ENCODE assay signal across 27 cellular contexts in the genomic region with DNA sequence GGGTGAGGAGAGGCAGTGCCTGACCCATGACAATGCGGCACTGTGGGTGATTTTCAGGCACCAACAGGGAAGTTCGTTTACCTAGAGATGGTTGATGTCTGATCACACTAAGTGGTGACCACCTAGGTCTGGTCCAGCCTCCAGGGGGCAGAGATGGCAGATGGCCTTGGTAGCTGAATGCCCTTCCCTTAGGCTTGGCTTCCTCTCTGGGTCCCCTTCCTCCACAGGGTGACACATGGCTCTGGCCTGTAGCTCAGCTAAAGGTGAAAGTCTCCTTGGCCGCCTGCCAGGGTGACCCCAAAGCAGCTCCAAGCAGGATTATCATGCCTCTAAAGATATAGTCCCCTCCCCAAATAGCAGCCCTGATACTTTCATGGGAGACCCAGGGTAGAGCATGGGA. TPM values are rescaled to one million over a fixed set of nuclear protein-coding genes. Genes with fewer than 3 reads are reported as not detected.
A peak's percentile ranks its signal among the peaks of the same experiment; 100 is the strongest.
DNase-seq lines count a peak whose midpoint lies in the region; ATAC-seq and TF ChIP-seq lines count a peak whose summit lies in the region.
"Had no signal": no experiment of that assay in that cellular context is flagged by ENCODE, and none has a peak within 500 bp of the region (broad histone marks: within the 10 kb centered on the region; RNA-seq: fewer than 3 reads in every experiment).

No MANE protein-coding gene starts in this region.

- H3K27me3 ChIP-seq in H7 (ENCODE audit: control insufficient read depth, insufficient read depth, low read length): no peaks in the 10 kb centered on the region
- H3K27me3 ChIP-seq in RWPE2 (ENCODE audit: insufficient read depth, poor library complexity, severe bottlenecking): no peaks in the 10 kb centered on the region
- H3K27me3 ChIP-seq in spleen (replicated peaks in 1 of 7): peaks cover 0 to 23% (median 6%) of the 10 kb centered on the region in 7 donors
- H3K27me3 ChIP-seq: Peyer's patch had no signal

- no peaks in the 10 kb centered on the region for H3K9me3 ChIP-seq in RWPE2 (ENCODE audit: severe bottlenecking)
- no peaks in the 10 kb centered on the region for H3K9me3 ChIP-seq in spleen
- H3K9me3 ChIP-seq: Peyer's patch had no signal

- 60 to 88% (median 83%) methylated on average over 3 of the region's 3 CpGs for WGBS in spleen, 5 donors

- ATAC-seq in RWPE2 (ENCODE audit: low read depth): no peak
- no peak for ATAC-seq in HG03280 (IDR thresholded peaks at IDR 0.05; ENCODE audit: unreplicated experiment)
- no peak for ATAC-seq in GM21825 (IDR thresholded peaks at IDR 0.05; ENCODE audit: unreplicated experiment)
- ATAC-seq: activated naive CD8-positive, alpha-beta T cell treated with anti-CD3 and anti-CD28 coated beads, Interleukin-2, amount 50 U/mL, for 24 hours; CD8-positive, alpha-beta T cell; left lobe of liver; naive thymus-derived CD4-positive, alpha-beta T cell; stimulated activated naive CD8-positive, alpha-beta T cell treated with anti-CD3 and anti-CD28 coated beads, Interleukin-15, Interleukin-2, amounts not matched to agents 100 U/mL and 50 U/mL, for 24 hours had no signal

- TF ChIP-seq POLR2A in spleen (IDR thresholded peaks at IDR 0.05): no peak

- no peak overlapping the region for H3K4me3 ChIP-seq in AG10803 (ENCODE audit: low read length)
- no peak overlapping the region for H3K4me3 ChIP-seq in H7 (ENCODE audit: insufficient read depth, low read depth, low read length)
- H3K4me3 ChIP-seq in RWPE2 (ENCODE audit: severe bottlenecking): no peak overlapping the region
- H3K4me3 ChIP-seq in fibroblast of pulmonary artery (replicated peaks; ENCODE audit: low read depth, low read length): no peak overlapping the region
- no peak overlapping the region for H3K4me3 ChIP-seq in spleen
- H3K4me3 ChIP-seq: coronary artery, Peyer's patch had no signal

- H3K36me3 ChIP-seq in H7 (replicated peaks; ENCODE audit: control insufficient read depth, insufficient read depth, low read length) (no peaks in the 10 kb centered on the region), RWPE2 (ENCODE audit: low read depth) (no peaks in the 10 kb centered on the region), spleen (no peaks in the 10 kb centered on the region)
- H3K36me3 ChIP-seq: Peyer's patch had no signal

- no peak overlapping the region for H3K27ac ChIP-seq in RWPE2 (ENCODE audit: poor library complexity, severe bottlenecking)
- no peak overlapping the region for H3K27ac ChIP-seq in spleen
- H3K27ac ChIP-seq: coronary artery, Peyer's patch had no signal

- H3K4me1 ChIP-seq in RWPE2 (ENCODE audit: insufficient read depth, poor library complexity, severe bottlenecking) (no peaks in the 10 kb centered on the region), spleen (no peaks in the 10 kb centered on the region)
- H3K4me1 ChIP-seq: Peyer's patch had no signal

- DNase-seq in AG10803 (ENCODE audit: low read depth) (no peak), H7 (peak; percentile 62), RWPE2 (ENCODE audit: low spot score) (no peak), fibroblast of pulmonary artery (ENCODE audit: low read depth) (no peak), spleen (no peak), NOMO-1 treated with DMSO at 0.1 percent for 48 hours (lab: John Stamatoyannopoulos, UW; ENCODE audit: unreplicated experiment) (no peak)
- DNase-seq: activated B cell treated with CpG ODN at 0.5 μM for 24 hours; activated CD4-positive, alpha-beta T cell treated with anti-CD3 and anti-CD28 coated beads, Interleukin-2, amount 50 U/mL, for 4 hours; activated effector memory CD4-positive, alpha-beta T cell treated with anti-CD3 and anti-CD28 coated beads, Interleukin-2, amount 50 U/mL, for 16 hours; activated naive CD8-positive, alpha-beta T cell treated with anti-CD3 and anti-CD28 coated beads, Interleukin-2, amount 50 U/mL, for 24 hours; CD8-positive, alpha-beta T cell; DMS79 treated with DMSO at 0.1 percent for 48 hours; immature natural killer cell; naive thymus-derived CD4-positive, alpha-beta T cell; NCI-H2081; NCI-H345; occipital lobe; Peyer's patch; stimulated activated CD4-positive, alpha-beta T cell treated with anti-CD3 and anti-CD28 coated beads, Interleukin-4, amount 100 ng/mL, for 24 hours; stimulated activated naive CD8-positive, alpha-beta T cell treated with anti-CD3 and anti-CD28 coated beads, Interleukin-15, Interleukin-2, amounts not matched to agents 100 U/mL and 50 U/mL, for 24 hours had no signal

- peak; percentile 8; the same call in 1 of the 2 replicates for TF ChIP-seq CTCF in AG10803 (conservative IDR thresholded peaks at IDR 0.05; ENCODE audit: low read length)
- TF ChIP-seq CTCF in RWPE2 (IDR thresholded peaks at IDR 0.05; ENCODE audit: poor library complexity, severe bottlenecking): peak; percentile 24
- TF ChIP-seq CTCF in fibroblast of pulmonary artery (IDR thresholded peaks at IDR 0.05; ENCODE audit: low read length, missing control alignments): peak; percentile 10
- TF ChIP-seq CTCF in spleen (IDR thresholded peaks at IDR 0.05 in 8 of 11, conservative IDR thresholded peaks at IDR 0.05 in 3 of 11): no peak

- intact Hi-C loops in spleen (cut with DNase I; ENCODE audit: low total_unique reads): no loop called here

RNA-seq across cellular contexts. Expression of a gene that starts 6.4 kb away (rescaled TPM):
- 6.1 and 6.8 TPM in 2 replicates for total RNA-seq in H7 (2014; rRNA removed; shearing (Covaris generic))
- total RNA-seq in spleen: not detected
- not detected for polyA plus RNA-seq in spleen
- total RNA-seq: activated B cell treated with CpG ODN at 0.5 μM for 24 hours; CD8-positive, alpha-beta T cell; fibroblast of lung; left lobe of liver; mesenteric fat pad; naive thymus-derived CD4-positive, alpha-beta T cell; renal cortical epithelial cell had no signal
- polyA plus RNA-seq: fibroblast of lung; immature natural killer cell; naive thymus-derived CD4-positive, alpha-beta T cell had no signal

RNA-seq across cellular contexts. Expression of a gene that starts 43.0 kb away (rescaled TPM):
- total RNA-seq in H7 (2014; rRNA removed; shearing (Covaris generic)): 28.5 and 33.0 TPM in 2 replicates
- total RNA-seq in spleen: 10 to 100 TPM; 28.5 to 42.0 (median 36.1) TPM
- 10 to 100 TPM; 36.9 to 47.0 (median 40.6) TPM for polyA plus RNA-seq in spleen

RNA-seq across cellular contexts. Expression of a gene that starts 57.5 kb away (rescaled TPM):
- 1.2 and 1.6 TPM in 2 replicates for total RNA-seq in H7 (2014; rRNA removed; shearing (Covaris generic))
- total RNA-seq in spleen: 1 to 10 TPM; 3.4 to 5.7 (median 5.1) TPM
- 1 to 10 TPM; 1.0 to 1.6 (median 1.1) TPM for polyA plus RNA-seq in spleen

Comparison
In these comparisons a context has a peak if more than half of its experiments do, and no peak if none do; other contexts are left out.
1. CTCF ChIP-seq: peak in AG10803 (single experiment), RWPE2 (single experiment) and fibroblast of pulmonary artery (single experiment); none in spleen (0 of 11).